ENCODE assay signal across 24 cellular contexts in genomic region chr2:71419976-71420375, GRCh38.
"Had no signal": no experiment of that assay in that cellular context is flagged by ENCODE, and none has a peak within 500 bp of the region (broad histone marks: within the 10 kb centered on the region; RNA-seq: fewer than 3 reads in every experiment).

No MANE protein-coding gene starts in this region.

- H3K9me3 ChIP-seq: esophagus muscularis mucosa, heart right ventricle, left lung, ovary, psoas muscle, sigmoid colon, thoracic aorta, tibial nerve, upper lobe of left lung had no signal

- DNase-seq: effector CD8-positive, alpha-beta T cell; endodermal cell; foreskin keratinocyte; glutamatergic neuron; heart right ventricle; hippocampal formation; left cardiac atrium; left lung; natural killer cell; occipital lobe; ovary; posterior cingulate gyrus; psoas muscle; right cardiac atrium; sigmoid colon; stimulated activated CD4-positive, alpha-beta T cell treated with anti-CD3 and anti-CD28 coated beads, Interleukin-2, amount 100 ng/mL, for 24 hours; stimulated activated CD4-positive, alpha-beta T cell treated with anti-CD3 and anti-CD28 coated beads, Interleukin-4, amount 100 ng/mL, for 4 hours; stimulated activated naive B cell treated with anti-CD40 and anti-IgM and Interleukin-4, amounts not matched to agents 10 μg/mL and 1 μg/mL and 100 μg/mL, for 72 hours; upper lobe of left lung had no signal

- H3K27me3 ChIP-seq: esophagus muscularis mucosa, foreskin keratinocyte, heart right ventricle, left lung, ovary, sigmoid colon, tibial nerve, upper lobe of left lung had no signal

- ATAC-seq: foreskin keratinocyte; heart right ventricle; left cardiac atrium; left lung; natural killer cell; psoas muscle; right cardiac atrium; stimulated activated naive B cell treated with anti-CD40 and anti-IgM and Interleukin-4, amounts not matched to agents 10 μg/mL and 1 μg/mL and 100 μg/mL, for 72 hours had no signal

- H3K4me1 ChIP-seq: psoas muscle had no signal

- FAIRE-seq: colon, urothelium cell line had no signal

- H3K4me3 ChIP-seq: esophagus muscularis mucosa, heart right ventricle, left lung, ovary, psoas muscle, sigmoid colon, thoracic aorta, tibial nerve, upper lobe of left lung had no signal

- H3K36me3 ChIP-seq: ovary, thoracic aorta had no signal

- H3K27ac ChIP-seq: esophagus muscularis mucosa, foreskin keratinocyte, heart right ventricle, left lung, ovary, psoas muscle, sigmoid colon, thoracic aorta, tibial nerve, upper lobe of left lung had no signal
